In genomic region chr5:70025106-70025844, GRCh38 we compare ENCODE assay signal across 8 cellular contexts. TPM values are rescaled to one million over a fixed set of nuclear protein-coding genes. Genes with fewer than 3 reads are reported as not detected.
DNase-seq lines count a peak whose midpoint lies in the region; ATAC-seq, FAIRE-seq and TF ChIP-seq lines count a peak whose summit lies in the region.
"Not testable (repeated sequence)": the region's sequence is repeated elsewhere in the genome, so short reads cannot be mapped to it uniquely, and the experiment has no call there.

Gene SERF1B, plus strand, starts transcription at chr5:70025251. Its CDS starts 201 bp downstream, at chr5:70025452.

- H3K36me3 ChIP-seq in stomach: not testable (repeated sequence)

- not testable (repeated sequence) for H3K9me3 ChIP-seq in mononuclear cell (ENCODE audit: low read depth, low read length); stomach

- H3K4me3 ChIP-seq in fibroblast of the aortic adventitia (ENCODE audit: low read depth, low read length); mononuclear cell (ENCODE audit: low read length); stomach: not testable (repeated sequence)

- not testable (repeated sequence) for DNase-seq in GM12891 (ENCODE audit: insufficient read length, low spot score); activated T-helper 2 cell treated with anti-CD3 and anti-CD28 coated beads, Interferon-gamma antibody, Interleukin-2, Interleukin-4, amounts not matched to agents 10 μg/mL and 5 μg/mL and 100 μg/mL, durations not matched to agents 14 hours and 24 hours and 36 hours (ENCODE audit: low spot score); fibroblast of the aortic adventitia (ENCODE audit: low read depth); stomach

- not testable (repeated sequence) for H3K27me3 ChIP-seq in mononuclear cell (ENCODE audit: insufficient read depth, low read length); stomach

- H3K27me3 Mint-ChIP-seq in IgD-negative memory B cell; activated T-helper 2 cell treated with anti-CD3 and anti-CD28 coated beads, Interferon-gamma antibody, Interleukin-2, Interleukin-4, amounts not matched to agents 10 μg/mL and 5 μg/mL and 100 μg/mL, durations not matched to agents 14 hours and 24 hours and 36 hours (ENCODE audit: low read depth): not testable (repeated sequence)

- not testable (repeated sequence) for H3K27ac Mint-ChIP-seq in IgD-negative memory B cell; activated T-helper 2 cell treated with anti-CD3 and anti-CD28 coated beads, Interferon-gamma antibody, Interleukin-2, Interleukin-4, amounts not matched to agents 10 μg/mL and 5 μg/mL and 100 μg/mL, durations not matched to agents 14 hours and 24 hours and 36 hours

- not testable (repeated sequence) for TF ChIP-seq CTCF in fibroblast of the aortic adventitia (IDR thresholded peaks at IDR 0.05; ENCODE audit: insufficient read depth, low read length); stomach (IDR thresholded peaks at IDR 0.05)

- H3K27ac ChIP-seq in stomach: not testable (repeated sequence)

- ATAC-seq in GM21390 (IDR thresholded peaks at IDR 0.05; ENCODE audit: unreplicated experiment): peak; percentile 85
- peak; percentile 89 for ATAC-seq in HG02970 (IDR thresholded peaks at IDR 0.05; ENCODE audit: low FRiP score, unreplicated experiment)

- not testable (repeated sequence) for H3K36me3 Mint-ChIP-seq in IgD-negative memory B cell; activated T-helper 2 cell treated with anti-CD3 and anti-CD28 coated beads, Interferon-gamma antibody, Interleukin-2, Interleukin-4, amounts not matched to agents 10 μg/mL and 5 μg/mL and 100 μg/mL, durations not matched to agents 14 hours and 24 hours and 36 hours (ENCODE audit: low read depth)

- H3K4me1 ChIP-seq in mononuclear cell (ENCODE audit: insufficient read depth, low read length); stomach: not testable (repeated sequence)

- intact Hi-C loops in activated T-helper 2 cell treated with anti-CD3 and anti-CD28 coated beads, Interferon-gamma antibody, Interleukin-2, Interleukin-4, amounts not matched to agents 10 μg/mL and 5 μg/mL and 100 μg/mL, durations not matched to agents 14 hours and 24 hours and 36 hours (cut with micrococcal nuclease); stomach (cut with DNase I; ENCODE audit: low total_unique reads): not testable (repeated sequence)

- peak; percentile 87 for FAIRE-seq in GM12891 (lab: Jason Lieb, UNC)

- not testable (repeated sequence) for TF ChIP-seq POLR2A in GM12891 (IDR thresholded peaks at IDR 0.05; ENCODE audit: low read depth, low read length); stomach (IDR thresholded peaks at IDR 0.05)

- WGBS in stomach, 5 donors: no CpG with 5 or more reads among the region's 66 CpGs

- not testable (repeated sequence) for H3K4me3 Mint-ChIP-seq in IgD-negative memory B cell; activated T-helper 2 cell treated with anti-CD3 and anti-CD28 coated beads, Interferon-gamma antibody, Interleukin-2, Interleukin-4, amounts not matched to agents 10 μg/mL and 5 μg/mL and 100 μg/mL, durations not matched to agents 14 hours and 24 hours and 36 hours (ENCODE audit: low read depth)

- H3K9me3 Mint-ChIP-seq in IgD-negative memory B cell; activated T-helper 2 cell treated with anti-CD3 and anti-CD28 coated beads, Interferon-gamma antibody, Interleukin-2, Interleukin-4, amounts not matched to agents 10 μg/mL and 5 μg/mL and 100 μg/mL, durations not matched to agents 14 hours and 24 hours and 36 hours: not testable (repeated sequence)

- H3K4me1 Mint-ChIP-seq in IgD-negative memory B cell; activated T-helper 2 cell treated with anti-CD3 and anti-CD28 coated beads, Interferon-gamma antibody, Interleukin-2, Interleukin-4, amounts not matched to agents 10 μg/mL and 5 μg/mL and 100 μg/mL, durations not matched to agents 14 hours and 24 hours and 36 hours (ENCODE audit: low read depth): not testable (repeated sequence)

- not testable (repeated sequence) for TF ChIP-seq EP300 in stomach (IDR thresholded peaks at IDR 0.05)

RNA-seq across cellular contexts. Expression of gene SERF1B, which starts in this region (rescaled TPM):
- polyA plus RNA-seq in GM12891 (2012; ENCODE audit: low read depth, missing spikeins): 25.9 TPM
- 53.5 TPM for polyA plus RNA-seq in IgD-negative memory B cell
- 18.6 and 21.4 TPM in 2 replicates for total RNA-seq in activated T-helper 2 cell treated with anti-CD3 and anti-CD28 coated beads, Interferon-gamma antibody, Interleukin-2, Interleukin-4, amounts not matched to agents 10 μg/mL and 5 μg/mL and 100 μg/mL, durations not matched to agents 14 hours and 24 hours and 36 hours
- total RNA-seq in fibroblast of the aortic adventitia (ENCODE audit: low replicate concordance): 10.9 and 18.1 TPM in 2 replicates
- total RNA-seq in mononuclear cell: 11.1 TPM
- total RNA-seq in stomach: 10 to 100 TPM in 4 of 5 donors, 1 to 10 TPM in 1; 1.8 to 34.8 (median 22.0) TPM
- polyA plus RNA-seq in stomach: 10 to 100 TPM; 37.0 to 47.9 (median 41.6) TPM
